Comparison of ENCODE assay signal across 8 cellular contexts in genomic region chr1:11272842-11273594, GRCh38. TPM values are rescaled to one million over a fixed set of nuclear protein-coding genes. Genes with fewer than 3 reads are reported as not detected.
DNase-seq lines count a peak whose midpoint lies in the region; TF ChIP-seq lines count a peak whose summit lies in the region.

Gene UBIAD1 (plus strand): TSS chr1:11273198. CDS start chr1:11273532, 334 bp downstream.

- peaks cover 0 to 17% (median 11%) of the 10 kb centered on the region in 4 donors for H3K36me3 ChIP-seq in stomach

- 0 to 1% (median 0%) methylated on average over 9 to 57 of the region's 64 CpGs for WGBS in stomach, 5 donors

- peaks cover 25% of the 10 kb centered on the region for H3K4me1 Mint-ChIP-seq in neural crest cell

- no peak for TF ChIP-seq EP300 in stomach (IDR thresholded peaks at IDR 0.05)

- peaks cover 2% of the 10 kb centered on the region for H3K27me3 Mint-ChIP-seq in neural crest cell (ENCODE audit: low read depth)

- TF ChIP-seq POLR2A in stomach (IDR thresholded peaks at IDR 0.05): peak in 1 of 4 donors; percentile 48

- no peaks in the 10 kb centered on the region for H3K9me3 ChIP-seq in stomach

- peak within 1 kb of the TSS; percentile 97 for H3K27ac Mint-ChIP-seq in neural crest cell (ENCODE audit: unreplicated experiment)

- H3K4me3 Mint-ChIP-seq in neural crest cell: peak within 1 kb of the TSS; percentile 92

- H3K4me1 ChIP-seq in stomach: peaks cover 25 to 45% (median 38%) of the 10 kb centered on the region in 4 donors

- peaks cover 2% of the 10 kb centered on the region for H3K36me3 Mint-ChIP-seq in neural crest cell (ENCODE audit: low read depth)

- TF ChIP-seq CTCF in fibroblast of villous mesenchyme (IDR thresholded peaks at IDR 0.05; ENCODE audit: insufficient read depth, low read depth, low read length): peak; percentile 18
- no peak for TF ChIP-seq CTCF in neural crest cell (conservative IDR thresholded peaks at IDR 0.05)
- peak in 2 of 7 experiments; percentile 11 to 12 for TF ChIP-seq CTCF in stomach (IDR thresholded peaks at IDR 0.05)

- peak within 1 kb of the TSS; percentile 94 to 99 (median 95) for H3K27ac ChIP-seq in stomach

- H3K9me3 Mint-ChIP-seq in neural crest cell: no peaks in the 10 kb centered on the region

- intact Hi-C loops in stomach (cut with DNase I; ENCODE audit: low total_unique reads): no loop called here

- DNase-seq in ELR (ENCODE audit: low read depth) (peak; percentile 85), GOT3 (lab: John Stamatoyannopoulos, UW) (peak; percentile 65), LHCN-M2 (ENCODE audit: low read depth) (peak; percentile 79), SIG-M5 (lab: John Stamatoyannopoulos, UW) (peak; percentile 13), fibroblast of villous mesenchyme (ENCODE audit: low read depth) (peak; percentile 89), neural crest cell (ENCODE audit: low read depth, low spot score) (peak; percentile 70), stomach (peak; percentile 87)
- peak; percentile 92 for DNase-seq in activated effector memory CD4-positive, alpha-beta T cell treated with anti-CD3 and anti-CD28 coated beads, Interleukin-2, amount 50 U/mL, for 16 hours

- H3K4me3 ChIP-seq in fibroblast of villous mesenchyme (ENCODE audit: low read depth, low read length): peak within 1 kb of the TSS; percentile 84
- H3K4me3 ChIP-seq in stomach: peak within 1 kb of the TSS; percentile 75 to 85 (median 80)

- H3K27me3 ChIP-seq in stomach: no peaks in the 10 kb centered on the region

RNA-seq across cellular contexts. Expression of gene UBIAD1, which starts in this region (rescaled TPM):
- total RNA-seq in LHCN-M2 (2014; rRNA removed) (15.6 and 17.8 TPM in 2 replicates), fibroblast of villous mesenchyme (9.0 and 9.5 TPM in 2 replicates), neural crest cell (20.9 and 22.0 TPM in 2 replicates), stomach (10 to 100 TPM in 2 of 5 donors, 1 to 10 TPM in 3; 2.2 to 33.8 (median 7.5) TPM)
- 7.5 TPM for polyA plus RNA-seq in LHCN-M2 (2012)
- 1 to 10 TPM; 3.5 to 5.4 (median 4.6) TPM for polyA plus RNA-seq in stomach

Comparison
In these comparisons a context has a peak if more than half of its experiments do, and no peak if none do; other contexts are left out.
1. Peak in every context shown above with its lines: DNase-seq, H3K4me3 ChIP-seq and H3K27ac ChIP-seq.
2. DNase-seq: peak in every context shown above with its lines; median percentile 92 in activated effector memory CD4-positive, alpha-beta T cell treated with anti-CD3 and anti-CD28 coated beads, Interleukin-2, amount 50 U/mL, for 16 hours; 89 in fibroblast of villous mesenchyme; 87 in stomach; 85 in ELR; 79 in LHCN-M2; 70 in neural crest cell; 65 in GOT3; 13 in SIG-M5.